In genomic region chr5:139926797-139927503, GRCh38 we compare ENCODE assay signal across 13 cellular contexts.
"Had no signal": no experiment of that assay in that cellular context is flagged by ENCODE, and none has a peak within 500 bp of the region (broad histone marks: within the 10 kb centered on the region; RNA-seq: fewer than 3 reads in every experiment).

No MANE protein-coding gene starts in this region.

- H3K27me3 ChIP-seq: cardiac muscle cell, colonic mucosa, esophagus squamous epithelium, right lobe of liver, testis, upper lobe of left lung had no signal

- DNase-seq: activated CD4-positive, alpha-beta T cell treated with anti-CD3 and anti-CD28 coated beads, Interleukin-2, amount 50 U/mL, for 1 hour; activated CD4-positive, CD25-positive, alpha-beta regulatory T cell; activated effector memory CD4-positive, alpha-beta T cell treated with Interleukin-2 at 50 U/mL for 16 hours; activated naive CD4-positive, alpha-beta T cell treated with anti-CD3 and anti-CD28 coated beads, Interleukin-2, amount 50 U/mL, for 16 hours; activated T-cell treated with anti-CD3 and anti-CD28 coated beads, Interleukin-2, amount 50 U/mL, for 24 hours; colonic mucosa; esophagus squamous epithelium; hypothalamus; right lobe of liver; stomach; testis; upper lobe of left lung had no signal

- H3K9me3 ChIP-seq: colonic mucosa, esophagus squamous epithelium, right lobe of liver, stomach, testis, upper lobe of left lung had no signal

- H3K36me3 ChIP-seq: cardiac muscle cell, colonic mucosa, esophagus squamous epithelium, right lobe of liver, stomach, upper lobe of left lung had no signal

- H3K4me3 ChIP-seq: cardiac muscle cell, colonic mucosa, esophagus squamous epithelium, right lobe of liver, stomach, testis, upper lobe of left lung had no signal
